8 cellular contexts compared by ENCODE assay signal in the genomic region with DNA sequence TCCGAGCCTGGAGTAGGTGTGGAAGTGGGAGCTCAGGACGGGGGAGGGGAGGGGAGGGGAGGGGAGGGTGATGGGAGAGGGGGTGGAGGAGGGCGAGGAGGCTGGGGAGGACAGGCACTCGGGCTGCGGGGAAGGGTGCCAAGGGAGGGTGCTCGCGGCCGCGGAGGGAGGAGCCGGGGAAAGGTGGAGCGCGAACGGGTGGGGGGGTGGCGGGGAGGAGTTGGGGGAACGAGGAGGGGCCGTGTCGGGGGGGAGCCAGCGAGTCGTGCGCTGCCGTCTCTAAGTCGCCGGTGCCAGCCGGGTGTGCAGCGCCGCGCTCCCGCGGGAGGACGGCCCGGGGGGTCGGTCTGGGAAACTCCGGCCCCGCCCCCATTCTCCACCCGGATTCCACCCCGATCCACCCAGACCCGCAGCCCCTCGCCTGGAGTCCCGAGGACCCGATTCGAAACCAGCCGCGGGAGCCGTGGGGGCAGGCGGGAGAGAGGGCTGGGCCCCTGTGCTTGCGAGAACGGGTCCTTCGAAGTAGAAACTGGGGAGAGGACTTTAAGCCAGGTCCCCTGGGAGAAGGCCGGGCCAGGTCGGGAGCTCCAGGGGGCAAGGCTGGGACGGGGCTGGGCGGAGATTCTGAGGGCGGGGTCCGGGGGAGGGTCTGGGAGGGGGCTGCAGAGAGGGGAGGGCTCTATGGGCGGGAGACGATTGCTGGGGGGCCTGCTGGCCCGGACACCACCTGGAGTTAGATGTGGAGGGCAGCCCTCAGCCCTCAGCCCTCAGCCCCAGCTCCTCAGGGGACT. TPM values are rescaled to one million over a fixed set of nuclear protein-coding genes. Genes with fewer than 3 reads are reported as not detected.
DNase-seq lines count a peak whose midpoint lies in the region; ATAC-seq, FAIRE-seq and TF ChIP-seq lines count a peak whose summit lies in the region.

A gene with protein sequence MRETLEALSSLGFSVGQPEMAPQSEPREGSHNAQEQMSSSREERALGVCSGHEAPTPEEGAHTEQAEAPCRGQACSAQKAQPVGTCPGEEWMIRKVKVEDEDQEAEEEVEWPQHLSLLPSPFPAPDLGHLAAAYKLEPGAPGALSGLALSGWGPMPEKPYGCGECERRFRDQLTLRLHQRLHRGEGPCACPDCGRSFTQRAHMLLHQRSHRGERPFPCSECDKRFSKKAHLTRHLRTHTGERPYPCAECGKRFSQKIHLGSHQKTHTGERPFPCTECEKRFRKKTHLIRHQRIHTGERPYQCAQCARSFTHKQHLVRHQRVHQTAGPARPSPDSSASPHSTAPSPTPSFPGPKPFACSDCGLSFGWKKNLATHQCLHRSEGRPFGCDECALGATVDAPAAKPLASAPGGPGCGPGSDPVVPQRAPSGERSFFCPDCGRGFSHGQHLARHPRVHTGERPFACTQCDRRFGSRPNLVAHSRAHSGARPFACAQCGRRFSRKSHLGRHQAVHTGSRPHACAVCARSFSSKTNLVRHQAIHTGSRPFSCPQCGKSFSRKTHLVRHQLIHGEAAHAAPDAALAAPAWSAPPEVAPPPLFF (minus strand): TSS at position 143 of the 791 bp plus-strand sequence. CDS start 2,556 bp downstream, outside the sequence.

- peak within 1 kb of the TSS; percentile 60 to 76 for H3K4me3 ChIP-seq in vagina

- intact Hi-C loops in vagina (cut with DNase I): no loop called here

- H3K4me1 Mint-ChIP-seq in activated T-cell treated with anti-CD3 and anti-CD28 coated beads, Interleukin-2, amount 50 U/mL, for 72 hours (ENCODE audit: low read depth): peaks cover 5% of the 10 kb centered on the region
- peaks cover 17% of the 10 kb centered on the region for H3K4me1 Mint-ChIP-seq in neural crest cell

- H3K27me3 Mint-ChIP-seq in activated T-cell treated with anti-CD3 and anti-CD28 coated beads, Interleukin-2, amount 50 U/mL, for 72 hours (ENCODE audit: low read depth): no peaks in the 10 kb centered on the region
- peaks cover 38% of the 10 kb centered on the region for H3K27me3 Mint-ChIP-seq in neural crest cell (ENCODE audit: low read depth)

- no peak within 1 kb of the TSS for H3K27ac Mint-ChIP-seq in activated T-cell treated with anti-CD3 and anti-CD28 coated beads, Interleukin-2, amount 50 U/mL, for 72 hours
- H3K27ac Mint-ChIP-seq in neural crest cell (ENCODE audit: unreplicated experiment): no peak within 1 kb of the TSS

- H3K27ac ChIP-seq in vagina: peak within 1 kb of the TSS; percentile 83

- H3K36me3 Mint-ChIP-seq in activated T-cell treated with anti-CD3 and anti-CD28 coated beads, Interleukin-2, amount 50 U/mL, for 72 hours (ENCODE audit: insufficient read depth in 2 of 2): no peaks in the 10 kb centered on the region
- H3K36me3 Mint-ChIP-seq in neural crest cell (ENCODE audit: low read depth): no peaks in the 10 kb centered on the region

- no peak for ATAC-seq in activated T-cell treated with anti-CD3 and anti-CD28 coated beads, Interleukin-2, amount 50 U/mL, for 72 hours (replicated peaks in 1 of 2)
- no peak for ATAC-seq in GM18909 (IDR thresholded peaks at IDR 0.05; ENCODE audit: poor library complexity, unreplicated experiment)

- H3K27me3 ChIP-seq in vagina: no peaks in the 10 kb centered on the region

- H3K36me3 ChIP-seq in vagina: no peaks in the 10 kb centered on the region

- DNase-seq in DMS53 treated with DMSO at 0.1 percent for 48 hours (lab: John Stamatoyannopoulos, UW; ENCODE audit: unreplicated experiment): peak; percentile 23
- DNase-seq in NCI-H2107 (lab: John Stamatoyannopoulos, UW): peak; percentile 46
- peak; percentile 29 to 32 for DNase-seq in activated T-cell treated with anti-CD3 and anti-CD28 coated beads, Interleukin-2, amount 50 U/mL, for 72 hours
- DNase-seq in fibroblast of the conjunctiva (ENCODE audit: low read depth): peak; percentile 23
- no peak for DNase-seq in neural crest cell (ENCODE audit: low read depth, low spot score)
- no peak for DNase-seq in vagina (ENCODE audit: extremely low spot score in 2 of 2)
- DNase-seq in GM12891 (ENCODE audit: insufficient read length, low spot score): no peak

- no peak for FAIRE-seq in GM12891 (lab: Jason Lieb, UNC)

- H3K4me3 Mint-ChIP-seq in activated T-cell treated with anti-CD3 and anti-CD28 coated beads, Interleukin-2, amount 50 U/mL, for 72 hours: peak within 1 kb of the TSS; percentile 84 to 89
- peak within 1 kb of the TSS; percentile 88 for H3K4me3 Mint-ChIP-seq in neural crest cell

- peaks cover 26% of the 10 kb centered on the region for H3K4me1 ChIP-seq in vagina

- no peaks in the 10 kb centered on the region for H3K9me3 Mint-ChIP-seq in activated T-cell treated with anti-CD3 and anti-CD28 coated beads, Interleukin-2, amount 50 U/mL, for 72 hours
- H3K9me3 Mint-ChIP-seq in neural crest cell: no peaks in the 10 kb centered on the region

- TF ChIP-seq POLR2A in vagina (IDR thresholded peaks at IDR 0.05) (no peak), GM12891 (IDR thresholded peaks at IDR 0.05; ENCODE audit: low read depth, low read length) (no peak)

- TF ChIP-seq CTCF in neural crest cell (conservative IDR thresholded peaks at IDR 0.05): no peak
- TF ChIP-seq CTCF in vagina (IDR thresholded peaks at IDR 0.05): no peak

- H3K9me3 ChIP-seq in vagina: no peaks in the 10 kb centered on the region

TF ChIP-seq in GM12891, 5 proteins besides CTCF, POLR2A, EP300 and RAD21:
- TF ChIP-seq SPI1 (IDR thresholded peaks at IDR 0.05; ENCODE audit: low read depth, low read length) (no peak), PAX5 (IDR thresholded peaks at IDR 0.05; ENCODE audit: insufficient read depth, low read length, severe bottlenecking) (no peak), POU2F2 (IDR thresholded peaks at IDR 0.05; ENCODE audit: low read depth, low read length) (no peak), POLR2AphosphoS5 (IDR thresholded peaks at IDR 0.05; ENCODE audit: low read depth, low read length) (no peak), TAF1 (IDR thresholded peaks at IDR 0.05; ENCODE audit: low read depth, low read length) (no peak)

RNA-seq across cellular contexts. Expression of the gene that starts here (rescaled TPM):
- under 1 TPM; 0.37 to 0.53 TPM for total RNA-seq in activated T-cell treated with anti-CD3 and anti-CD28 coated beads, Interleukin-2, amount 50 U/mL, for 72 hours
- 1.9 and 2.3 TPM in 2 replicates for total RNA-seq in neural crest cell
- total RNA-seq in vagina: 13.3 TPM
- polyA plus RNA-seq in GM12891 (2012; ENCODE audit: low read depth, missing spikeins): 0.26 TPM

Comparison
In these comparisons a context has a peak if more than half of its experiments do, and no peak if none do; other contexts are left out.
1. Peak in DNase-seq in activated T-cell treated with anti-CD3 and anti-CD28 coated beads, Interleukin-2, amount 50 U/mL, for 72 hours; RNA of the gene not detected or under 1 TPM.
2. DNase-seq: peak in DMS53 treated with DMSO at 0.1 percent for 48 hours (single experiment), NCI-H2107 (single experiment) and fibroblast of the conjunctiva (single experiment); none in neural crest cell (single experiment), vagina (0 of 2) and GM12891 (single experiment).